ENCODE assay signal across 8 cellular contexts in the genomic region with DNA sequence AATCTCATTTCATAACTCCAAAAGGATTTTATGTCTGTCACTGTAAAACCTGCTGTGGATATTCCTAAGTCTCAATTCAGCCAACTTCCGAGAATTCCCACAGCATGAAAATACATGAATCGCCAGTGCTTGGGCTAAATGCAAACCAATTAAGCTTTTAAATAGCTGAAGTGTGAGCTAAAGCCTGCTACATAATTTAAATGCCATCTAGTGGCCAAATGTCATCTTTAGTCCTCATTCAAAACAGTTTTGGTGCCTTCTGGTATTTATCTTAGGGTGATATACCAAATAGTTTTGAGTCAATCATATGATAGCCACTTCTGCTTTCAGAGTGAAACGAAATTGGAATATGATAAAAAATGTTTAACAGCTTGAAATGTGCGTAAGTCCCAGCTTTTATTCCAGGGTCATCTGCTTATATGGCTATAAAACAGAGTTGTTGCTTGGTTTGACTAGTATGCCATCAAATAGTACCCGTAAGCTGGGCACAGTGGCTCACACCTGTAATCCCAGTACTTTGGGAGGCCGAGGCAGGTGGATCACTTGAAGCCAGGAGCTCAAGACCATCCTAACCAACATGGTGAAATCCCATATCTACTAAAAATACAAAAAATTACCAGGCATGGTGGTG. TPM values are rescaled to one million over a fixed set of nuclear protein-coding genes. Genes with fewer than 3 reads are reported as not detected.
DNase-seq lines count a peak whose midpoint lies in the region; ATAC-seq, FAIRE-seq and TF ChIP-seq lines count a peak whose summit lies in the region.

No MANE protein-coding gene starts in this region.

- H2AFZ ChIP-seq in DND-41 (ENCODE audit: low read depth, low read length) = no peak overlapping the region

- H4K20me1 ChIP-seq in DND-41 (ENCODE audit: insufficient read depth, low read length) = no peaks in the 10 kb centered on the region

- H3K27me3 ChIP-seq in DND-41 (ENCODE audit: insufficient read depth, low read length, poor library complexity) (no peaks in the 10 kb centered on the region), pancreas (no peaks in the 10 kb centered on the region)

- no peak overlapping the region for H3K9ac ChIP-seq in DND-41 (ENCODE audit: low read depth, low read length)

- H3K4me2 ChIP-seq in DND-41 (ENCODE audit: insufficient read depth, low read length) = no peak overlapping the region

- peak; percentile 64 for FAIRE-seq in pancreas (lab: Jason Lieb, UNC)

- no peak overlapping the region for H3K27ac ChIP-seq in DND-41 (ENCODE audit: low read length)
- H3K27ac ChIP-seq in pancreas = no peak overlapping the region

- WGBS in pancreas, 2 donors = 24 to 25% methylated on average over 6 of the region's 6 CpGs

- H3K4me1 ChIP-seq in DND-41 (ENCODE audit: insufficient read depth, low read length) (no peaks in the 10 kb centered on the region), pancreas (peaks cover 0 to 3% (median 0%) of the 10 kb centered on the region in 3 donors)

- intact Hi-C loops in pancreas (cut with DNase I) = loop anchor here in 2 of 3 donors (10.0 kb wide), 1 partner anchor 293 kb away; no protein-coding TSS in a partner anchor

- H3K4me3 ChIP-seq in DND-41 (ENCODE audit: low read depth in 1 of 2, low read length in 2 of 2) (no peak overlapping the region), fibroblast of mammary gland (ENCODE audit: control insufficient read depth, low read depth, low read length) (no peak overlapping the region), pancreas (no peak overlapping the region)

- H3K9me3 ChIP-seq in DND-41 (ENCODE audit: insufficient read depth, low read length, severe bottlenecking) = no peaks in the 10 kb centered on the region
- H3K9me3 ChIP-seq in pancreas = no peaks in the 10 kb centered on the region

- H3K36me3 ChIP-seq in DND-41 (ENCODE audit: insufficient read depth, low read length) (no peaks in the 10 kb centered on the region), pancreas (no peaks in the 10 kb centered on the region)

- TF ChIP-seq CTCF in DND-41 (IDR thresholded peaks at IDR 0.05; ENCODE audit: borderline replicate concordance, extremely low read depth, low read length, poor library complexity, severe bottlenecking) = peak; percentile 55
- peak; percentile 61 for TF ChIP-seq CTCF in fibroblast of mammary gland (conservative IDR thresholded peaks at IDR 0.05; ENCODE audit: control insufficient read depth, insufficient read depth, low read depth, low read length)
- TF ChIP-seq CTCF in pancreas (IDR thresholded peaks at IDR 0.05) = peak; percentile 13 to 50 (median 34)

- no peaks in the 10 kb centered on the region for H3K79me2 ChIP-seq in DND-41 (ENCODE audit: insufficient read depth, low read length)

- ATAC-seq in DND-41 (ENCODE audit: insufficient read depth, low read depth) = peak; percentile 55; the same call in 2 of the 3 replicates
- peak; percentile 73 for ATAC-seq in GM21360 (IDR thresholded peaks at IDR 0.05; ENCODE audit: unreplicated experiment)
- peak; percentile 53 to 87 (median 84) for ATAC-seq in pancreas
- no peak for ATAC-seq in GM18498 (IDR thresholded peaks at IDR 0.05; ENCODE audit: unreplicated experiment)
- no peak for ATAC-seq in HG02571 (IDR thresholded peaks at IDR 0.05; ENCODE audit: unreplicated experiment)

- no peak for DNase-seq in DND-41
- peak; percentile 59 for DNase-seq in LHCN-M2 (ENCODE audit: low read depth)
- DNase-seq in RKO (ENCODE audit: low spot score) = peak; percentile 75
- DNase-seq in fibroblast of mammary gland (ENCODE audit: low read depth) = peak; percentile 63
- no peak for DNase-seq in pancreas

RNA-seq across cellular contexts. Expression of a gene that starts 41.8 kb away (rescaled TPM):
- total RNA-seq in LHCN-M2 (2014; rRNA removed) (82.8 and 103 TPM in 2 replicates), pancreas (10 to 100 TPM; 30.2 to 77.9 (median 40.3) TPM)
- 14.7 TPM for polyA plus RNA-seq in LHCN-M2 (2012)
- 100 to 1,000 TPM in 1 of 2 donors, 10 to 100 TPM in 1; 67.9 to 149 TPM for polyA plus RNA-seq in pancreas

Comparison
In these comparisons a context has a peak if more than half of its experiments do, and no peak if none do; other contexts are left out.
1. ATAC-seq: peak in DND-41 (single experiment), GM21360 (single experiment) and pancreas (4 of 4); none in GM18498 (single experiment) and HG02571 (single experiment).
2. DNase-seq: peak in LHCN-M2 (single experiment), RKO (single experiment) and fibroblast of mammary gland (single experiment); none in DND-41 (single experiment) and pancreas (0 of 6).
3. Peak in every context shown above with its lines, with median percentiles within 50 percentile points of each other: CTCF ChIP-seq.